In genomic region chr10:30671011-30671616, GRCh38 we compare ENCODE assay signal across 1 cellular context.
TF ChIP-seq lines count a peak whose summit lies in the region.

No MANE protein-coding gene starts in this region.

TF ChIP-seq in H1, 55 proteins besides CTCF, POLR2A, EP300 and RAD21 (continued from another document):
- no peak for TF ChIP-seq CHD7 (IDR thresholded peaks at IDR 0.05; ENCODE audit: insufficient replicate concordance, low read length)
- TF ChIP-seq SIX5 (IDR thresholded peaks at IDR 0.05; ENCODE audit: low read depth, low read length): no peak
- TF ChIP-seq SP4 (IDR thresholded peaks at IDR 0.05; ENCODE audit: low read length): no peak
- TF ChIP-seq BRCA1 (IDR thresholded peaks at IDR 0.05; ENCODE audit: low read depth, low read length): no peak
- TF ChIP-seq RNF2 (IDR thresholded peaks at IDR 0.05; ENCODE audit: borderline replicate concordance, low read depth, low read length, missing control alignments, poor library complexity, severe bottlenecking): no peak
- no peak for TF ChIP-seq MAFK (IDR thresholded peaks at IDR 0.05; ENCODE audit: low read depth, low read length)
- TF ChIP-seq BACH1 (IDR thresholded peaks at IDR 0.05; ENCODE audit: low read length): no peak
- TF ChIP-seq POU5F1 (IDR thresholded peaks at IDR 0.05; ENCODE audit: low read depth, low read length): no peak
- no peak for TF ChIP-seq SP1 (IDR thresholded peaks at IDR 0.05; ENCODE audit: low read depth, low read length)
- no peak for TF ChIP-seq HDAC6 (IDR thresholded peaks at IDR 0.05; ENCODE audit: low read depth, low read length)
- TF ChIP-seq CEBPB (IDR thresholded peaks at IDR 0.05; ENCODE audit: low read depth, low read length): no peak
- TF ChIP-seq NRF1 (IDR thresholded peaks at IDR 0.05; ENCODE audit: low read depth, low read length): no peak
